Comparison of ENCODE assay signal across 1 cellular context in the genomic region with DNA sequence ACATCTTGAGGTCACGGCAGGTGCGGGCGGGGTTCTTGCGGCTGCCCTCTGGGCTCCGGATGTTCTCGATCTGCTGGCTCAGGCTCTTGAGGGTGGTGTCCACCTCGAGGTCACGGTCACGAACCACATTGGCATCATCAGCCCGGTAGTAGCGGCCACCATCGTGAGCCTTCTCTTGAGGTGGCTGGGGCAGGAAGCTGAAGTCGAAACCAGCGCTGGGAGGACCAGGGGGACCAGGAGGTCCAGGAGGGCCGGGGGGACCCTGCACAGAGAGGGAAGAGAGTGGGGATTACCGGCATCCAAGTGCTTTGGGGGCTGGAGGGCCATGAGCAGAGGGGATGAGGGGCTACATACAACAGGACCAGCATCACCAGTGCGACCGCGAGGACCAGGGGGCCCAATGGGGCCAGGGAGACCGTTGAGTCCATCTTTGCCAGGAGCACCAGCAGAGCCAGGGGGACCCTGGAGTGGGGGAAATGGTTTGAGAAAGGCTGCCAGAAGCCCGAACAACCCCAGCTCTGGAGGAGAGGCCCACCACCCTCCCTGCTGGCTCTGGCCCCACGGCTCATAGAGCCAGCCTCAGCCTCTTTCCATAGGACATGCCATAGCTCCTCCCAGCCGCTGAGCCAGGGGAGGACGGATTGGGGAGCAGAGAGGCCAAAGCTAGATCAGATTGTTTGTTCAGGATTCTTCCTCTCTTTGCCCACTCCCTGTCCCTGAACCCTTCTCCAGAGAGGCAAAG.
TF ChIP-seq lines count a peak whose summit lies in the region.

No MANE protein-coding gene starts in this region.

TF ChIP-seq in GM12891, 5 proteins besides CTCF, POLR2A, EP300 and RAD21:
- TF ChIP-seq TAF1 (IDR thresholded peaks at IDR 0.05; ENCODE audit: low read depth, low read length), result no peak
